In the genomic region with DNA sequence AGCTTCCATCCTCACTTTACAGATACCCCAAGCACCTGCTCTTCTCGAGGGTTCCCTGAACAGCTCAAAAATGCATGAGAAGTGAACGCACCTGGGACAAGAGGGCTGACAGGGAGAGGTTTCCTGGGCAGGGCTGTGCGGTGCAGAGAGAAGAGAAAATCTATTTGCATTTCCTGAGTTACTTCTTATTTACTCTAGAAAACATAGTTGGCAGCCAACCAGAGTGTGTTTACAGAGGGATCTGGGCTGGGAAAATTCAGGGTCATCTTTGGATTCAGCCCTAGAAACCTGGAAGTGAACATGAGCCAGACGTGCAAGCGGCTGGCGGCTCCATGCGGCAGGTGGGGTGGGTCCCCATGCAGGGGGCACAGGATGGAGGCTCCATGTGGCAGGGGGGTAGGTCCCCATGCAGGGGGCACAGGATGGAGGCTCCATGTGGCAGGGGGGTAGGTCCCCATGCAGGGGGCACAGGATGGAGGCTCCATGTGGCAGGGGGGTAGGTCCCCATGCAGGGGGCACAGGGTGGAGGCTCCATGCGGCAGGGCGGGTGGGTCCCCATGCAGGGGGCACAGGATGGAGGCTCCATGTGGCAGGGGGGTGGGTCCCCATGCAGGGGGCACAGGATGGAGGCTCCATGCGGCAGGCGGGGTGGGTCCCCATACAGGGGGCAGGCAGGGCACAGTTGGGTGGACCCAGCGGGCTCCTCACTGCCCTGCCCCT, we compare ENCODE assay signal across 20 cellular contexts.
DNase-seq lines count a peak whose midpoint lies in the region; ATAC-seq and TF ChIP-seq lines count a peak whose summit lies in the region.
"Had no signal": no experiment of that assay in that cellular context is flagged by ENCODE, and none has a peak within 500 bp of the region (broad histone marks: within the 10 kb centered on the region; RNA-seq: fewer than 3 reads in every experiment).

No MANE protein-coding gene starts in this region.

- H3K9me3 ChIP-seq in left ventricle myocardium inferior (replicated peaks) = no peaks in the 10 kb centered on the region
- H3K9me3 ChIP-seq in osteoblast (ENCODE audit: low read depth, low read length) = no peaks in the 10 kb centered on the region
- H3K9me3 ChIP-seq in body of pancreas = no peaks in the 10 kb centered on the region

- no peak overlapping the region for H2AFZ ChIP-seq in osteoblast (ENCODE audit: low read length)

- TF ChIP-seq POLR2A in body of pancreas (IDR thresholded peaks at IDR 0.05) = no peak

- H3K36me3 ChIP-seq in left ventricle myocardium inferior (no peaks in the 10 kb centered on the region), osteoblast (ENCODE audit: insufficient read depth, low read length) (no peaks in the 10 kb centered on the region), body of pancreas (replicated peaks in 1 of 2; ENCODE audit: insufficient read depth in 1 of 2, low read depth in 2 of 2) (no peaks in the 10 kb centered on the region)

- DNase-seq in DMS79 treated with DMSO at 0.1 percent for 48 hours (lab: John Stamatoyannopoulos, UW) (peak; percentile 51), DMS79 (lab: John Stamatoyannopoulos, UW) (no peak), Right ventricle myocardium inferior (ENCODE audit: missing footprints) (peak; percentile 16), left ventricle myocardium inferior (no peak), NCI-H345 treated with DMSO at 0.1 percent for 48 hours (lab: John Stamatoyannopoulos, UW; ENCODE audit: unreplicated experiment) (peak; percentile 9), osteoblast (ENCODE audit: insufficient read length, low spot score, missing footprints) (peak; percentile 80), body of pancreas (no peak), head of caudate nucleus (no peak)
- DNase-seq: CD4-positive, alpha-beta T cell; DND-41; NCI-H1048; NCI-H2081; NCI-H446; NCI-H524 treated with DMSO at 0.1 percent for 48 hours; SHP77 treated with DMSO at 0.1 percent for 48 hours had no signal

- no peaks in the 10 kb centered on the region for H3K4me1 ChIP-seq in left ventricle myocardium inferior
- no peaks in the 10 kb centered on the region for H3K4me1 ChIP-seq in osteoblast (ENCODE audit: insufficient read depth, low read length)
- H3K4me1 ChIP-seq in body of pancreas = no peaks in the 10 kb centered on the region

- H4K20me1 ChIP-seq in osteoblast (ENCODE audit: insufficient read depth, low read length) = no peaks in the 10 kb centered on the region

- intact Hi-C loops in Right ventricle myocardium inferior (cut with DNase I) = no loop called here
- intact Hi-C loops in left ventricle myocardium inferior (cut with micrococcal nuclease) = no loop called here
- intact Hi-C loops in body of pancreas (cut with DNase I) = no loop called here
- intact Hi-C loops in head of caudate nucleus (cut with DNase I) = no loop called here

- ATAC-seq in Right ventricle myocardium inferior (no peak), body of pancreas (no peak)
- ATAC-seq: Panc1 had no signal

- peaks cover 64% of the 10 kb centered on the region for H3K27me3 ChIP-seq in left ventricle myocardium inferior (ENCODE audit: low read depth)
- H3K27me3 ChIP-seq in osteoblast (ENCODE audit: insufficient read depth, low read length) = no peaks in the 10 kb centered on the region
- H3K27me3 ChIP-seq in body of pancreas = peaks cover 0 to 4% of the 10 kb centered on the region in 2 donors

- WGBS in body of pancreas, 2 donors = 25 to 42% methylated on average over 8 to 9 of the region's 12 CpGs

- TF ChIP-seq CTCF in left ventricle myocardium inferior (IDR thresholded peaks at IDR 0.05; ENCODE audit: borderline replicate concordance) = no peak
- no peak for TF ChIP-seq CTCF in osteoblast (IDR thresholded peaks at IDR 0.05; ENCODE audit: extremely low read depth, low read depth, low read length)
- TF ChIP-seq CTCF in body of pancreas (IDR thresholded peaks at IDR 0.05) = no peak

- H3K27ac ChIP-seq in left ventricle myocardium inferior (replicated peaks) (no peak overlapping the region), osteoblast (ENCODE audit: low read depth, low read length) (no peak overlapping the region), body of pancreas (no peak overlapping the region)
- H3K27ac ChIP-seq: 22Rv1, KMS-11, RWPE1, SK-N-MC had no signal

- no peaks in the 10 kb centered on the region for H3K79me2 ChIP-seq in osteoblast (ENCODE audit: insufficient read depth, low read length)

- H3K4me3 ChIP-seq in left ventricle myocardium inferior (no peak overlapping the region), osteoblast (ENCODE audit: insufficient read depth, low read length) (no peak overlapping the region), body of pancreas (no peak overlapping the region)
- H3K4me3 ChIP-seq: SK-N-MC had no signal

- no peak overlapping the region for H3K4me2 ChIP-seq in osteoblast (ENCODE audit: insufficient read depth, low read length)
- H3K4me2 ChIP-seq: KMS-11 had no signal

Comparison
In these comparisons a context has a peak if more than half of its experiments do, and no peak if none do; other contexts are left out.
1. DNase-seq: peak in DMS79 treated with DMSO at 0.1 percent for 48 hours (single experiment), Right ventricle myocardium inferior (single experiment), NCI-H345 treated with DMSO at 0.1 percent for 48 hours (single experiment) and osteoblast (single experiment); none in DMS79 (single experiment), left ventricle myocardium inferior (single experiment), body of pancreas (0 of 4) and head of caudate nucleus (0 of 42).